In the genomic region with DNA sequence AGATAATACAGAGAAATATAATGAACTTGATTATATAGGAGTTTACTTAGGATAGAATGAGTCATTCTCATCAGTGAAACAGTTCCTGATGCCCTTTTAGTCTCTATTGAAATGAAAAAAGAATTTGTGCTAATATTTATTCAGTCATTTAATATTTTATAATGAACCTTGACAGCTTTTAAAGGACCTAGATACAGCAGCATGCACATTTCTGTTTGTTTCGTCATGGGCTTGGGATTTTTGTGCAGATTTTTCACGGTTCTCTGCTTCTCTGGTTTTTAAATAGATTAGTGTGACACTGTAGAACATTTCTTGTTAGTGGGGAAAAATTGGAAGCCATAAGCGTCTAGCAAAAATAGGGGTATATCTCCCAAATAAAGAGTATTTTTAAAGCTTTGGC, we compare ENCODE assay signal across 18 cellular contexts.
DNase-seq lines count a peak whose midpoint lies in the region; ATAC-seq, FAIRE-seq and TF ChIP-seq lines count a peak whose summit lies in the region.
"Had no signal": no experiment of that assay in that cellular context is flagged by ENCODE, and none has a peak within 500 bp of the region (broad histone marks: within the 10 kb centered on the region; RNA-seq: fewer than 3 reads in every experiment).

No MANE protein-coding gene starts in this region.

- no peak for FAIRE-seq in GM12891 (lab: Jason Lieb, UNC)
- FAIRE-seq: D721Med, HepG2 had no signal

- peaks cover 2% of the 10 kb centered on the region for H3K36me3 Mint-ChIP-seq in T-helper 17 cell (ENCODE audit: low read depth)

- H3K4me3 ChIP-seq in HAP-1: no peak overlapping the region
- H3K4me3 ChIP-seq: BLaER1 treated with 17β-estradiol and CSF1 and Interleukin-3, amounts not matched to agents 10 nM and 100 nM had no signal

- no peaks in the 10 kb centered on the region for H3K36me3 ChIP-seq in HAP-1 (replicated peaks)
- H3K36me3 ChIP-seq: BLaER1 treated with 17β-estradiol and CSF1 and Interleukin-3, amounts not matched to agents 10 nM and 100 nM had no signal

- H3K9me3 ChIP-seq in T-helper 17 cell (ENCODE audit: control insufficient read depth, low read length, poor library complexity, severe bottlenecking) (no peaks in the 10 kb centered on the region), HAP-1 (no peaks in the 10 kb centered on the region)
- H3K9me3 ChIP-seq: BLaER1 treated with 17β-estradiol and CSF1 and Interleukin-3, amounts not matched to agents 10 nM and 100 nM had no signal

- in situ Hi-C loops in HAP-1 (cut with MboI; ENCODE audit: low sequenced_read_pairs): no loop called here

- H3K27me3 Mint-ChIP-seq in T-helper 17 cell: peaks cover 7% of the 10 kb centered on the region

- no peak overlapping the region for H3K4me3 Mint-ChIP-seq in T-helper 17 cell

- ATAC-seq in T-helper 17 cell: no peak
- ATAC-seq: HepG2, SK-N-SH treated with all-trans-retinoic acid at 6 μM for 48 hours had no signal

- DNase-seq in DMS79 treated with DMSO at 0.1 percent for 48 hours (lab: John Stamatoyannopoulos, UW) (peak; percentile 46), T-helper 17 cell (no peak), inferior parietal cortex (ENCODE audit: extremely low spot score) (peak; percentile 23), superior temporal gyrus (ENCODE audit: extremely low spot score) (peak; percentile 22), NCI-H1930 (lab: John Stamatoyannopoulos, UW) (no peak), GM12891 (ENCODE audit: insufficient read length, low spot score) (no peak), HAP-1 (ENCODE audit: low spot score in 2 of 2) (no peak)
- DNase-seq: GDM1, KG1, NCI-H1436, NCI-H2081 treated with DMSO at 0.1 percent for 48 hours, NCI-H748 treated with DMSO at 0.1 percent for 48 hours, OCI-M1, SHP77 had no signal

- H3K27me3 ChIP-seq in HAP-1 (ENCODE audit: low read depth): no peaks in the 10 kb centered on the region
- H3K27me3 ChIP-seq: BLaER1 treated with 17β-estradiol and CSF1 and Interleukin-3, amounts not matched to agents 10 nM and 100 nM had no signal

- peaks cover 16% of the 10 kb centered on the region for H3K4me1 Mint-ChIP-seq in T-helper 17 cell

- peak overlapping the region; percentile 48 for H3K27ac Mint-ChIP-seq in T-helper 17 cell

- H3K4me1 ChIP-seq in HAP-1: no peaks in the 10 kb centered on the region

- no peak for TF ChIP-seq POLR2A in GM12891 (IDR thresholded peaks at IDR 0.05; ENCODE audit: low read depth, low read length)

TF ChIP-seq in GM12891, 5 proteins besides CTCF, POLR2A, EP300 and RAD21:
- TF ChIP-seq POU2F2 (IDR thresholded peaks at IDR 0.05; ENCODE audit: low read depth, low read length) (no peak), TAF1 (IDR thresholded peaks at IDR 0.05; ENCODE audit: low read depth, low read length) (no peak), POLR2AphosphoS5 (IDR thresholded peaks at IDR 0.05; ENCODE audit: low read depth, low read length) (no peak), PAX5 (IDR thresholded peaks at IDR 0.05; ENCODE audit: insufficient read depth, low read length, severe bottlenecking) (no peak), SPI1 (IDR thresholded peaks at IDR 0.05; ENCODE audit: low read depth, low read length) (no peak)

Comparison
In these comparisons a context has a peak if more than half of its experiments do, and no peak if none do; other contexts are left out.
1. DNase-seq: peak in DMS79 treated with DMSO at 0.1 percent for 48 hours (single experiment), inferior parietal cortex (single experiment) and superior temporal gyrus (single experiment); none in T-helper 17 cell (0 of 3), NCI-H1930 (0 of 2), GM12891 (single experiment) and HAP-1 (0 of 2).